8 cellular contexts compared by ENCODE assay signal in the genomic region with DNA sequence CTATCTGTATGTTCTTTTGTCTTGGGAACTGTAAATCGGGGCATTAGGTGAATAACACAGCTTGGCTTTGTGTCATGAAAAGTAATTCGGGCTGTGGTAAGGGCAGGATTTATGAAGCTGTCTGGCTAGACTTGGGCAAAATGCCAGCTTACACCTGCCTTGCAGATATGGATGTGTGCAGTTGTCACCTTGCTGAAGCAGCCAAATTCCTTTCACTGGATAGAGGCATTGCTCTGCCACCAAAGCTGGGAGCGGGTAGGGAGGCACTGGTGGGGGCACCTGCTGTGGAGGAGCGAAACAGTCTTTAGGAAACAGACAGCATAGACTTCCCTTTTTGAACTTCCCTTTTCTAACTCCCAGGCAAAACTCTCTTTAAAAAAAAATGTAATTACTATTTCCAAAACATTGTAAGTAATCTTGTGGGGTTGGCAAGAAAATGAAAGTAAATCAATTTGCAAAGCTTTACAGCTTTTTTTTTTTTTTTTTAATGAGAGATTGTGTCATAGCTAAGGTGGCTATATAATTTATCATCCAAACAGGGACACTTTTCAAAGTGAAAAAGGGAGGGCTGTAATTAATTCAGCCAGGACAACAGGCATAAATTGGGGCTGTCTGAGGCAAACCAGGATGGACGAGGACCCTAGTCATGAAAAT.
A peak's percentile ranks its signal among the peaks of the same experiment; 100 is the strongest.
DNase-seq lines count a peak whose midpoint lies in the region; ATAC-seq and TF ChIP-seq lines count a peak whose summit lies in the region.

No MANE protein-coding gene starts in this region.

- no peak overlapping the region for H3K27ac ChIP-seq in right atrium auricular region
- H3K27ac ChIP-seq in mammary epithelial cell (ENCODE audit: insufficient read depth, low read depth, low read length): no peak overlapping the region
- H3K27ac ChIP-seq in prostate gland: no peak overlapping the region
- H3K27ac ChIP-seq in endodermal cell (ENCODE audit: low read depth, low read length): no peak overlapping the region

- H3K9me3 ChIP-seq in right atrium auricular region (no peaks in the 10 kb centered on the region), mammary epithelial cell (replicated peaks; ENCODE audit: insufficient read depth, low read length) (no peaks in the 10 kb centered on the region), prostate gland (no peaks in the 10 kb centered on the region), endodermal cell (ENCODE audit: control insufficient read depth, low read length) (no peaks in the 10 kb centered on the region)

- no peaks in the 10 kb centered on the region for H3K27me3 Mint-ChIP-seq in endodermal cell (ENCODE audit: insufficient read depth)

- no peak for TF ChIP-seq CTCF in right atrium auricular region (IDR thresholded peaks at IDR 0.05)
- no peak for TF ChIP-seq CTCF in mammary epithelial cell (conservative IDR thresholded peaks at IDR 0.05 in 1 of 2, IDR thresholded peaks at IDR 0.05 in 1 of 2; ENCODE audit: extremely low read depth in 1 of 2, insufficient read depth in 1 of 2, low read depth in 1 of 2, low read length in 2 of 2)
- TF ChIP-seq CTCF in prostate gland (IDR thresholded peaks at IDR 0.05): no peak
- no peak for TF ChIP-seq CTCF in endodermal cell (conservative IDR thresholded peaks at IDR 0.05)

- in situ Hi-C loops in mammary epithelial cell (cut with MboI; ENCODE audit: low sequenced_read_pairs in 2 of 2): no loop called here

- CTCF ChIA-PET in mammary epithelial cell (lab: Charles Lee; ENCODE audit: low non-redundant PET): no interaction called here

- H4K20me1 ChIP-seq in mammary epithelial cell (ENCODE audit: insufficient read depth, low read length): no peaks in the 10 kb centered on the region

- no peaks in the 10 kb centered on the region for H3K27me3 ChIP-seq in right atrium auricular region
- H3K27me3 ChIP-seq in mammary epithelial cell (ENCODE audit: insufficient read depth, low read length): peaks cover 3% of the 10 kb centered on the region
- no peaks in the 10 kb centered on the region for H3K27me3 ChIP-seq in prostate gland (replicated peaks; ENCODE audit: insufficient read depth)
- no peaks in the 10 kb centered on the region for H3K27me3 ChIP-seq in endodermal cell (ENCODE audit: control insufficient read depth, insufficient read depth, low read length, poor library complexity, severe bottlenecking)

- H3K9ac ChIP-seq in mammary epithelial cell (ENCODE audit: insufficient read depth, low read length) (no peak overlapping the region), endodermal cell (ENCODE audit: extremely low read depth, low read length, poor library complexity, severe bottlenecking) (no peak overlapping the region)

- H2AFZ ChIP-seq in mammary epithelial cell (ENCODE audit: low read depth, low read length): no peak overlapping the region

- WGBS in mammary epithelial cell (ENCODE audit: low coverage, missing lambda C conversion rate): 28% methylated on average over 5 of the region's 5 CpGs
- 13% methylated on average over 5 of the region's 5 CpGs for WGBS in prostate gland
- WGBS in endodermal cell (ENCODE audit: insufficient coverage in 1 of 2, insufficient read length in 1 of 2), 2 experiments: 75 to 88% methylated on average over 3 to 5 of the region's 5 CpGs

- no peak overlapping the region for H3K4me3 Mint-ChIP-seq in endodermal cell

- no peaks in the 10 kb centered on the region for H3K36me3 ChIP-seq in right atrium auricular region
- no peaks in the 10 kb centered on the region for H3K36me3 ChIP-seq in mammary epithelial cell (ENCODE audit: insufficient read depth, low read length)
- no peaks in the 10 kb centered on the region for H3K36me3 ChIP-seq in prostate gland
- H3K36me3 ChIP-seq in endodermal cell (ENCODE audit: control insufficient read depth, insufficient read depth, low read length): no peaks in the 10 kb centered on the region

- peak overlapping the region in 1 of 2 donors; percentile 10 for H3K4me3 ChIP-seq in right atrium auricular region
- H3K4me3 ChIP-seq in mammary epithelial cell (replicated peaks in 1 of 3; ENCODE audit: insufficient read depth in 1 of 3, low read depth in 2 of 3, low read length in 3 of 3): no peak overlapping the region
- no peak overlapping the region for H3K4me3 ChIP-seq in prostate gland
- H3K4me3 ChIP-seq in endodermal cell (ENCODE audit: low read length): no peak overlapping the region

- H3K4me1 Mint-ChIP-seq in endodermal cell: peaks cover 9% of the 10 kb centered on the region

- dilution Hi-C loops in mammary epithelial cell (cut with HindIII; ENCODE audit: low sequenced_read_pairs): no loop called here

- peak; percentile 51 for ATAC-seq in Right ventricle myocardium inferior
- ATAC-seq in HG03280 (IDR thresholded peaks at IDR 0.05; ENCODE audit: unreplicated experiment): peak; percentile 39
- no peak for ATAC-seq in HG03135 (IDR thresholded peaks at IDR 0.05; ENCODE audit: unreplicated experiment)

- H3K36me3 Mint-ChIP-seq in endodermal cell (ENCODE audit: low read depth): no peaks in the 10 kb centered on the region

- peak overlapping the region; percentile 20 for H3K4me2 ChIP-seq in mammary epithelial cell (ENCODE audit: insufficient read depth, low read depth, low read length)

- peaks cover 0 to 18% of the 10 kb centered on the region in 2 donors for H3K4me1 ChIP-seq in right atrium auricular region
- no peaks in the 10 kb centered on the region for H3K4me1 ChIP-seq in mammary epithelial cell (ENCODE audit: insufficient read depth, low read length)
- H3K4me1 ChIP-seq in prostate gland (replicated peaks): no peaks in the 10 kb centered on the region
- H3K4me1 ChIP-seq in endodermal cell (ENCODE audit: control insufficient read depth, insufficient read depth, low read length): peaks cover 2% of the 10 kb centered on the region

- BruUV-seq in mammary epithelial cell (replicated peaks; lab: Mats Ljungman, UMichigan): no TSS peak

- no peaks in the 10 kb centered on the region for H3K9me3 Mint-ChIP-seq in endodermal cell

- H3K27ac Mint-ChIP-seq in endodermal cell: no peak overlapping the region

- intact Hi-C loops in Right ventricle myocardium inferior (cut with DNase I) (no loop called here), mammary epithelial cell (cut with micrococcal nuclease) (no loop called here), prostate gland (cut with DNase I) (no loop called here)

- DNase-seq in Right ventricle myocardium inferior (ENCODE audit: missing footprints) (peak; percentile 40), right atrium auricular region (ENCODE audit: low spot score) (no peak), NCI-H345 treated with DMSO at 0.1 percent for 48 hours (lab: John Stamatoyannopoulos, UW; ENCODE audit: unreplicated experiment) (peak; percentile 62), mammary epithelial cell (peak; percentile 38), prostate gland (ENCODE audit: low spot score) (peak; percentile 56), endodermal cell (no peak)

- no peak for TF ChIP-seq POLR2A in prostate gland (IDR thresholded peaks at IDR 0.05)

- no peaks in the 10 kb centered on the region for H3K79me2 ChIP-seq in mammary epithelial cell (ENCODE audit: insufficient read depth, low read length)

Comparison
In these comparisons a context has a peak if more than half of its experiments do, and no peak if none do; other contexts are left out.
1. DNase-seq: peak in Right ventricle myocardium inferior (single experiment), NCI-H345 treated with DMSO at 0.1 percent for 48 hours (single experiment), mammary epithelial cell (single experiment) and prostate gland (single experiment); none in right atrium auricular region (single experiment) and endodermal cell (single experiment).